Comparison of ENCODE assay signal across 1 cellular context in genomic region chr18:23629444-23629946, GRCh38.
TF ChIP-seq lines count a peak whose summit lies in the region.

No MANE protein-coding gene starts in this region.

TF ChIP-seq in HepG2, 621 proteins besides CTCF, POLR2A, EP300 and RAD21 (continued from another document and continues in another):
- TF ChIP-seq ZNF572 (CRISPR knock-in tag; IDR thresholded peaks at IDR 0.05) (no peak), THRA (CRISPR knock-in tag; IDR thresholded peaks at IDR 0.05; ENCODE audit: borderline replicate concordance) (no peak), ZFP36L2 (CRISPR knock-in tag; IDR thresholded peaks at IDR 0.05) (no peak), SKI (IDR thresholded peaks at IDR 0.05; ENCODE audit: partially characterized antibody) (peak; percentile 95), ELK4 (CRISPR knock-in tag; IDR thresholded peaks at IDR 0.05; ENCODE audit: borderline replicate concordance) (no peak), ZNF17 (CRISPR knock-in tag; IDR thresholded peaks at IDR 0.05) (no peak), BRD4 (CRISPR knock-in tag; IDR thresholded peaks at IDR 0.05) (no peak), KDM5A (IDR thresholded peaks at IDR 0.05; ENCODE audit: borderline replicate concordance, low read length) (no peak), ZNF251 (CRISPR knock-in tag; IDR thresholded peaks at IDR 0.05) (no peak), IKZF5 (CRISPR knock-in tag; IDR thresholded peaks at IDR 0.05) (no peak; the same call in 1 of the 2 replicates), THAP11 (CRISPR knock-in tag; IDR thresholded peaks at IDR 0.05) (peak; percentile 39; the same call in 1 of the 2 replicates), ZNF484 (CRISPR knock-in tag; IDR thresholded peaks at IDR 0.05; ENCODE audit: borderline replicate concordance, low read depth) (no peak), ZNF556 (CRISPR knock-in tag; IDR thresholded peaks at IDR 0.05; ENCODE audit: borderline replicate concordance) (no peak), ZFP91 (CRISPR knock-in tag; IDR thresholded peaks at IDR 0.05; ENCODE audit: borderline replicate concordance) (no peak), BCL3 (CRISPR knock-in tag; IDR thresholded peaks at IDR 0.05) (no peak), NONO (IDR thresholded peaks at IDR 0.05) (no peak), NONO (CRISPR knock-in tag; conservative IDR thresholded peaks at IDR 0.05) (no peak), AKNA (CRISPR knock-in tag; IDR thresholded peaks at IDR 0.05; ENCODE audit: borderline replicate concordance) (no peak), GPN1 (CRISPR knock-in tag; IDR thresholded peaks at IDR 0.05; ENCODE audit: borderline replicate concordance) (no peak), BCL6 (CRISPR knock-in tag; IDR thresholded peaks at IDR 0.05) (peak; percentile 90), ZNF749 (CRISPR knock-in tag; IDR thresholded peaks at IDR 0.05; ENCODE audit: borderline replicate concordance) (no peak), RARA (CRISPR knock-in tag; IDR thresholded peaks at IDR 0.05) (peak; percentile 97), SAP130 (CRISPR knock-in tag; IDR thresholded peaks at IDR 0.05; ENCODE audit: low read depth) (peak; percentile 64), HNRNPUL1 (IDR thresholded peaks at IDR 0.05; ENCODE audit: low read depth, low read length) (no peak), ZFP41 (CRISPR knock-in tag; IDR thresholded peaks at IDR 0.05; ENCODE audit: borderline replicate concordance) (no peak), PLRG1 (conservative IDR thresholded peaks at IDR 0.05) (no peak), ATF2 (CRISPR knock-in tag; IDR thresholded peaks at IDR 0.05) (peak; percentile 71; the same call in 1 of the 2 replicates), REST (IDR thresholded peaks at IDR 0.05; ENCODE audit: borderline replicate concordance in 1 of 2, low read depth in 1 of 2, low read length in 2 of 2) (no peak), SALL1 (CRISPR knock-in tag; IDR thresholded peaks at IDR 0.05) (peak; percentile 83), ZNF503 (CRISPR knock-in tag; IDR thresholded peaks at IDR 0.05) (peak; percentile 55; the same call in 1 of the 2 replicates), ONECUT2 (CRISPR knock-in tag; IDR thresholded peaks at IDR 0.05) (no peak), KAT2B (IDR thresholded peaks at IDR 0.05; ENCODE audit: borderline replicate concordance, low read depth, low read length) (no peak), CCAR2 (optimal IDR thresholded peaks at IDR 0.05; ENCODE audit: low read depth, low read length) (no peak), HOXA5 (CRISPR knock-in tag; IDR thresholded peaks at IDR 0.05) (0 out of 2 replicates have a peak, but pooled peaks have one; percentile 18), RBFOX2 (IDR thresholded peaks at IDR 0.05; ENCODE audit: low read depth, low read length) (no peak), ZNF546 (CRISPR knock-in tag; conservative IDR thresholded peaks at IDR 0.05) (no peak), MED1 (CRISPR knock-in tag; IDR thresholded peaks at IDR 0.05) (peak; percentile 64), TMF1 (CRISPR knock-in tag; IDR thresholded peaks at IDR 0.05; ENCODE audit: low read depth) (no peak)
